ENCODE assay signal across 12 cellular contexts in genomic region chr5:79202076-79202475, GRCh38. TPM values are rescaled to one million over a fixed set of nuclear protein-coding genes. Genes with fewer than 3 reads are reported as not detected.
DNase-seq lines count a peak whose midpoint lies in the region; TF ChIP-seq lines count a peak whose summit lies in the region.
"Had no signal": no experiment of that assay in that cellular context is flagged by ENCODE, and none has a peak within 500 bp of the region (broad histone marks: within the 10 kb centered on the region; RNA-seq: fewer than 3 reads in every experiment).

No MANE protein-coding gene starts in this region.

- H3K4me2 ChIP-seq in PC-9, result peak overlapping the region; percentile 13; the same call in 1 of the 2 replicates

- no TSS peak for BruUV-seq in PC-9 (replicated peaks; lab: Mats Ljungman, UMichigan)

- in situ Hi-C loops in Caki2 (cut with HindIII; ENCODE audit: low pct_unique_long_range_greater_than_20kb, low sequenced_read_pairs), result no loop called here

- H3K9me3 ChIP-seq in PC-9 (ENCODE audit: insufficient read depth, low read depth), result no peaks in the 10 kb centered on the region
- H3K9me3 ChIP-seq: thyroid gland had no signal

- no peaks in the 10 kb centered on the region for H3K27me3 ChIP-seq in PC-9 (ENCODE audit: insufficient read depth, low read depth)
- H3K27me3 ChIP-seq: thyroid gland had no signal

- H2AFZ ChIP-seq in PC-9, result no peak overlapping the region

- intact Hi-C loops in PC-9 (cut with micrococcal nuclease; ENCODE audit: unreplicated experiment), result loop anchor here (5.0 kb wide), 1 partner anchor 60 kb away; no protein-coding TSS in a partner anchor

- POLR2A ChIA-PET in PC-9 (lab: Charles Lee; ENCODE audit: unreplicated experiment), result interaction anchor here (0.6 kb wide), 2 partner anchors 312 to 906 kb away, joined by 3 to 8 read pairs; no protein-coding TSS in a partner anchor

- DNase-seq in Caki2 (ENCODE audit: low read depth) (peak; percentile 87), PC-9 (peak in 1 of 2 experiments; percentile 80), dermis blood vessel endothelial cell (peak; percentile 56), kidney tubule cell (ENCODE audit: low spot score) (peak; percentile 83), 8988T (no peak), SK-N-DZ (ENCODE audit: low spot score) (no peak), activated gamma-delta T cell treated with Interleukin-2 at 50 U/mL for 16 hours (no peak)
- DNase-seq in stimulated activated CD4-positive, alpha-beta T cell treated with anti-CD3 and anti-CD28 coated beads, Interleukin-4, amount 100 ng/mL, for 24 hours, result no peak
- DNase-seq: activated CD4-positive, CD25-positive, alpha-beta regulatory T cell; DMS53; NCI-H1092; thyroid gland had no signal

- H3K4me1 ChIP-seq in PC-9 (replicated peaks; ENCODE audit: insufficient read depth), result peaks cover 16% of the 10 kb centered on the region
- H3K4me1 ChIP-seq: thyroid gland had no signal

- CTCF ChIA-PET in PC-9 (lab: Charles Lee), result no interaction called here

- no peak overlapping the region for H3K4me3 ChIP-seq in PC-9
- H3K4me3 ChIP-seq: thyroid gland had no signal

- no peaks in the 10 kb centered on the region for H3K79me2 ChIP-seq in PC-9 (ENCODE audit: low read depth)

- peak overlapping the region; percentile 79 for H3K27ac ChIP-seq in PC-9
- H3K27ac ChIP-seq: thyroid gland had no signal

- H4K20me1 ChIP-seq in PC-9 (ENCODE audit: insufficient read depth), result no peaks in the 10 kb centered on the region

- H3K9me2 ChIP-seq in PC-9 (ENCODE audit: insufficient read depth), result no peaks in the 10 kb centered on the region

- TF ChIP-seq CTCF in PC-9 (conservative IDR thresholded peaks at IDR 0.05), result no peak

- peaks cover 8% of the 10 kb centered on the region; the same call in 1 of the 2 replicates for H3F3A ChIP-seq in PC-9 (ENCODE audit: insufficient read depth, low read depth)

- H3K36me3 ChIP-seq in PC-9 (ENCODE audit: low read depth), result no peaks in the 10 kb centered on the region
- H3K36me3 ChIP-seq: thyroid gland had no signal

RNA-seq across cellular contexts. Expression of gene JMY, which starts 33.9 kb away (rescaled TPM):
- 5.1 and 6.7 TPM in 2 replicates for total RNA-seq in Caki2 (2014; rRNA removed; shearing (Covaris generic); ENCODE audit: low replicate concordance)
- total RNA-seq in PC-9 (2021) (9.9 and 11.7 TPM in 2 replicates), dermis blood vessel endothelial cell (12.5 and 13.8 TPM in 2 replicates)
- polyA plus RNA-seq in SK-N-DZ (2014; cell fraction: cytosol; rRNA removed), result 7.1 and 8.2 TPM in 2 replicates
- 11.5 and 12.4 TPM in 2 replicates for polyA plus RNA-seq in SK-N-DZ (2014; cell fraction: nucleus; rRNA removed)

Comparison
In these comparisons a context has a peak if more than half of its experiments do, and no peak if none do; other contexts are left out.
1. DNase-seq: peak in Caki2 (single experiment), dermis blood vessel endothelial cell (single experiment) and kidney tubule cell (single experiment); none in 8988T (single experiment), SK-N-DZ (single experiment), activated gamma-delta T cell treated with Interleukin-2 at 50 U/mL for 16 hours (single experiment) and stimulated activated CD4-positive, alpha-beta T cell treated with anti-CD3 and anti-CD28 coated beads, Interleukin-4, amount 100 ng/mL, for 24 hours (single experiment).